Comparison of ENCODE assay signal across 16 cellular contexts in genomic region chr3:123782488-123782887, GRCh38.
"Had no signal": no experiment of that assay in that cellular context is flagged by ENCODE, and none has a peak within 500 bp of the region (broad histone marks: within the 10 kb centered on the region; RNA-seq: fewer than 3 reads in every experiment).

No MANE protein-coding gene starts in this region.

- H2AFZ ChIP-seq: parathyroid adenoma had no signal

- H3K36me3 ChIP-seq: heart left ventricle, left ventricle myocardium inferior had no signal

- DNase-seq: activated CD4-positive, alpha-beta memory T cell treated with anti-CD3 and anti-CD28 coated beads, Interleukin-2, amount 10 ng/mL, durations not matched to agents 7 days and 5 days; activated CD4-positive, alpha-beta T cell treated with anti-CD3 and anti-CD28 coated beads for 1 hour; activated gamma-delta T cell treated with Interleukin-2 at 50 U/mL for 16 hours; activated naive CD8-positive, alpha-beta T cell treated with anti-CD3 and anti-CD28 coated beads for 36 hours; activated T-cell treated with anti-CD3 and anti-CD28 coated beads, Interleukin-2, amount 50 U/mL, for 48 hours; anterior cingulate cortex; dorsolateral prefrontal cortex; foreskin melanocyte; heart left ventricle; kidney; left ventricle myocardium inferior; retina; small intestine; substantia nigra had no signal

- H3K27me3 ChIP-seq: heart left ventricle had no signal

- H3K79me2 ChIP-seq: parathyroid adenoma had no signal

- ATAC-seq: heart left ventricle; stimulated activated effector memory CD8-positive, alpha-beta T cell treated with anti-CD3 and anti-CD28 coated beads, Interleukin-12 subunit alpha, Interleukin-12 subunit beta, amount 100 ng/mL, for 72 hours had no signal

- H3K27ac ChIP-seq: dorsolateral prefrontal cortex, left ventricle myocardium inferior, parathyroid adenoma had no signal

- H3K4me3 ChIP-seq: dorsolateral prefrontal cortex, heart left ventricle, left ventricle myocardium inferior had no signal

- H3K4me1 ChIP-seq: parathyroid adenoma had no signal

- H3K9ac ChIP-seq: parathyroid adenoma had no signal

- H3K9me3 ChIP-seq: heart left ventricle, left ventricle myocardium inferior had no signal
